Comparison of ENCODE assay signal across 20 cellular contexts in genomic region chr9:132795511-132796303, GRCh38.
DNase-seq lines count a peak whose midpoint lies in the region; ATAC-seq and TF ChIP-seq lines count a peak whose summit lies in the region.
"Had no signal": no experiment of that assay in that cellular context is flagged by ENCODE, and none has a peak within 500 bp of the region (broad histone marks: within the 10 kb centered on the region; RNA-seq: fewer than 3 reads in every experiment).

No MANE protein-coding gene starts in this region.

- peak; percentile 30 for DNase-seq in activated effector memory CD4-positive, alpha-beta T cell treated with anti-CD3 and anti-CD28 coated beads, Interleukin-2, amount 50 U/mL, for 16 hours
- no peak for DNase-seq in activated effector memory CD4-positive, alpha-beta T cell treated with Interleukin-2 at 50 U/mL for 16 hours
- DNase-seq in left lobe of liver (ENCODE audit: low spot score) (peak; percentile 21), testis (peak; percentile 52), germinal center (ENCODE audit: low spot score) (no peak), NCI-H1417 treated with DMSO at 0.1 percent for 48 hours (lab: John Stamatoyannopoulos, UW) (no peak), spleen (no peak)
- DNase-seq: AML-193; CD4-positive, alpha-beta T cell; MM.1S; NCI-H1092; NCI-H1436; NCI-H187 treated with DMSO at 0.1 percent for 48 hours; NCI-H2171 treated with DMSO at 0.1 percent for 48 hours; SHP77 treated with DMSO at 0.1 percent for 48 hours had no signal

- no peaks in the 10 kb centered on the region for H3K36me3 ChIP-seq in testis (ENCODE audit: low read depth, missing control alignments)
- H3K36me3 ChIP-seq in spleen: no peaks in the 10 kb centered on the region
- H3K36me3 ChIP-seq: BLaER1 treated with 17β-estradiol and CSF1 and Interleukin-3, amounts not matched to agents 10 nM and 100 nM had no signal

- no peak for ATAC-seq in left lobe of liver
- ATAC-seq: HCT116, Panc1 had no signal

- no peak for TF ChIP-seq CTCF in testis (IDR thresholded peaks at IDR 0.05)
- no peak for TF ChIP-seq CTCF in spleen (IDR thresholded peaks at IDR 0.05 in 8 of 11, conservative IDR thresholded peaks at IDR 0.05 in 3 of 11)

- H3K4me3 ChIP-seq in testis (no peak overlapping the region), spleen (no peak overlapping the region)
- H3K4me3 ChIP-seq: BLaER1 treated with 17β-estradiol and CSF1 and Interleukin-3, amounts not matched to agents 10 nM and 100 nM had no signal

- H3K27me3 ChIP-seq in testis: no peaks in the 10 kb centered on the region
- peaks cover 0 to 38% (median 0%) of the 10 kb centered on the region in 7 donors for H3K27me3 ChIP-seq in spleen (replicated peaks in 1 of 7)
- H3K27me3 ChIP-seq: BLaER1 treated with 17β-estradiol and CSF1 and Interleukin-3, amounts not matched to agents 10 nM and 100 nM had no signal

- no peak for TF ChIP-seq POLR2A in testis (IDR thresholded peaks at IDR 0.05)
- TF ChIP-seq POLR2A in spleen (IDR thresholded peaks at IDR 0.05): no peak

- H3K9me3 ChIP-seq in testis: no peaks in the 10 kb centered on the region
- no peaks in the 10 kb centered on the region for H3K9me3 ChIP-seq in spleen

- intact Hi-C loops in testis (cut with DNase I; ENCODE audit: low total_unique reads) (no loop called here), spleen (cut with DNase I; ENCODE audit: low total_unique reads) (no loop called here)

- 63 to 73% methylated on average over 16 of the region's 16 CpGs for WGBS in testis, 2 donors
- WGBS in spleen, 5 donors: 88 to 94% (median 89%) methylated on average over 16 of the region's 16 CpGs

- H3K27ac ChIP-seq in testis (peak overlapping the region; percentile 16 to 68), spleen (no peak overlapping the region)
- H3K27ac ChIP-seq: BLaER1 treated with 17β-estradiol and CSF1 and Interleukin-3, amounts not matched to agents 10 nM and 100 nM; KMS-11; RWPE1 had no signal

- H3K4me1 ChIP-seq in testis: peaks cover 13% of the 10 kb centered on the region
- H3K4me1 ChIP-seq in spleen: peaks cover 0 to 16% (median 6%) of the 10 kb centered on the region in 6 donors

Comparison
In these comparisons a context has a peak if more than half of its experiments do, and no peak if none do; other contexts are left out.
1. DNase-seq: peak in activated effector memory CD4-positive, alpha-beta T cell treated with anti-CD3 and anti-CD28 coated beads, Interleukin-2, amount 50 U/mL, for 16 hours (single experiment), left lobe of liver (single experiment) and testis (single experiment); none in activated effector memory CD4-positive, alpha-beta T cell treated with Interleukin-2 at 50 U/mL for 16 hours (single experiment), germinal center (single experiment), NCI-H1417 treated with DMSO at 0.1 percent for 48 hours (single experiment) and spleen (single experiment).
2. H3K27ac ChIP-seq: peak in testis (2 of 2); none in spleen (0 of 8).